9 cellular contexts compared by ENCODE assay signal in genomic region chr9:125705893-125706292, GRCh38. TPM values are rescaled to one million over a fixed set of nuclear protein-coding genes. Genes with fewer than 3 reads are reported as not detected.
DNase-seq lines count a peak whose midpoint lies in the region; ATAC-seq and TF ChIP-seq lines count a peak whose summit lies in the region.
"Had no signal": no experiment of that assay in that cellular context is flagged by ENCODE, and none has a peak within 500 bp of the region (broad histone marks: within the 10 kb centered on the region; RNA-seq: fewer than 3 reads in every experiment).

No MANE protein-coding gene starts in this region.

- DNase-seq in AG10803 (ENCODE audit: low read depth), result no peak
- DNase-seq in choroid plexus epithelial cell (ENCODE audit: low read depth), result no peak
- DNase-seq in naive thymus-derived CD4-positive, alpha-beta T cell, result no peak
- DNase-seq in T-helper 9 cell, result no peak
- no peak for DNase-seq in DMS79 (lab: John Stamatoyannopoulos, UW)
- DNase-seq in NCI-H748 treated with DMSO at 0.1 percent for 48 hours (lab: John Stamatoyannopoulos, UW), result no peak
- DNase-seq in NAMALWA (ENCODE audit: low spot score), result no peak

- no peaks in the 10 kb centered on the region for H3K9me3 ChIP-seq in naive thymus-derived CD4-positive, alpha-beta T cell (ENCODE audit: control insufficient read depth in 2 of 3, low read length in 3 of 3)

- H3K9me3 Mint-ChIP-seq in naive thymus-derived CD4-positive, alpha-beta T cell, result peaks cover 0 to 2% (median 0%) of the 10 kb centered on the region in 11 donors

- POLR2A ChIA-PET in naive thymus-derived CD4-positive, alpha-beta T cell (lab: Charles Lee), result interaction anchor here (0.6 to 1.8 kb wide), 2 partner anchors 124 to 212 kb away, joined by 4 to 6 read pairs; no protein-coding TSS in a partner anchor

- H3K9ac ChIP-seq in KMS-11, result no peak overlapping the region; the same call in 1 of the 2 replicates

- H4K20me1 ChIP-seq in KMS-11 (ENCODE audit: insufficient read depth), result no peaks in the 10 kb centered on the region

- H2AFZ ChIP-seq in KMS-11 (ENCODE audit: low read depth), result no peak overlapping the region

- peaks cover 26 to 66% (median 51%) of the 10 kb centered on the region in 7 donors for H3K4me1 Mint-ChIP-seq in naive thymus-derived CD4-positive, alpha-beta T cell

- no peaks in the 10 kb centered on the region for H3K27me3 ChIP-seq in KMS-11 (ENCODE audit: insufficient read depth, low read depth)
- no peaks in the 10 kb centered on the region for H3K27me3 ChIP-seq in naive thymus-derived CD4-positive, alpha-beta T cell (ENCODE audit: control insufficient read depth in 2 of 2, insufficient read depth in 2 of 2, low read length in 2 of 2)
- H3K27me3 ChIP-seq: foreskin keratinocyte had no signal

- H3K27me3 Mint-ChIP-seq in naive thymus-derived CD4-positive, alpha-beta T cell, result peaks cover 0 to 6% (median 0%) of the 10 kb centered on the region in 5 donors

- H3K36me3 ChIP-seq in KMS-11 (ENCODE audit: insufficient read depth), result no peaks in the 10 kb centered on the region
- peaks cover 0 to 3% (median 0%) of the 10 kb centered on the region in 3 experiments for H3K36me3 ChIP-seq in naive thymus-derived CD4-positive, alpha-beta T cell (ENCODE audit: control insufficient read depth in 2 of 3, insufficient read depth in 3 of 3, low read length in 3 of 3)

- H3K4me2 ChIP-seq in KMS-11, result peak overlapping the region; percentile 85

- no peak overlapping the region for H3K27ac ChIP-seq in KMS-11
- H3K27ac ChIP-seq in naive thymus-derived CD4-positive, alpha-beta T cell (ENCODE audit: low read depth, low read length), result no peak overlapping the region

- H3K4me1 ChIP-seq in KMS-11 (ENCODE audit: low read depth, poor library complexity, severe bottlenecking), result peaks cover 29% of the 10 kb centered on the region
- H3K4me1 ChIP-seq in naive thymus-derived CD4-positive, alpha-beta T cell (ENCODE audit: control insufficient read depth in 2 of 2, insufficient read depth in 2 of 2, low read length in 2 of 2), result peaks cover 19 to 24% of the 10 kb centered on the region in 2 donors

- H3K27ac Mint-ChIP-seq in naive thymus-derived CD4-positive, alpha-beta T cell, result peak overlapping the region; percentile 15 to 92 (median 63)

- peaks cover 58% of the 10 kb centered on the region for H3K79me2 ChIP-seq in KMS-11 (ENCODE audit: insufficient read depth, low read depth)

- H3K36me3 Mint-ChIP-seq in naive thymus-derived CD4-positive, alpha-beta T cell, result peaks cover 0 to 8% (median 3%) of the 10 kb centered on the region in 5 donors

- H3K4me3 Mint-ChIP-seq in naive thymus-derived CD4-positive, alpha-beta T cell, result peak overlapping the region; percentile 71 to 93 (median 86)

- no peak for TF ChIP-seq CTCF in AG10803 (conservative IDR thresholded peaks at IDR 0.05; ENCODE audit: low read length)
- TF ChIP-seq CTCF in KMS-11 (conservative IDR thresholded peaks at IDR 0.05; ENCODE audit: low read depth, low read length), result no peak
- no peak for TF ChIP-seq CTCF in choroid plexus epithelial cell (conservative IDR thresholded peaks at IDR 0.05; ENCODE audit: low read depth, low read length)

- intact Hi-C loops in naive thymus-derived CD4-positive, alpha-beta T cell (cut with micrococcal nuclease), result loop anchor here in 1 of 2 donors (2.0 to 5.0 kb wide), 3 partner anchors 55 to 706 kb away; partner anchors contain the start of gene HSPA5

- CTCF ChIA-PET in naive thymus-derived CD4-positive, alpha-beta T cell (lab: Charles Lee), result no interaction called here

- ATAC-seq in naive thymus-derived CD4-positive, alpha-beta T cell, result no peak

- H3K4me3 ChIP-seq in AG10803 (ENCODE audit: low read length), result peak overlapping the region; percentile 88
- H3K4me3 ChIP-seq in KMS-11 (IDR thresholded peaks at IDR 0.05; ENCODE audit: insufficient read depth, low read depth, low read length), result no peak overlapping the region
- peak overlapping the region; percentile 88 for H3K4me3 ChIP-seq in choroid plexus epithelial cell (ENCODE audit: low read depth, low read length)
- peak overlapping the region; percentile 68 for H3K4me3 ChIP-seq in naive thymus-derived CD4-positive, alpha-beta T cell (ENCODE audit: low read length)

RNA-seq across cellular contexts. Expression of gene MAPKAP1, which starts 1.1 kb away (rescaled TPM):
- 10 to 100 TPM; 41.3 to 63.8 (median 55.8) TPM for total RNA-seq in naive thymus-derived CD4-positive, alpha-beta T cell
- 10 to 100 TPM; 52.5 to 73.6 TPM for polyA plus RNA-seq in naive thymus-derived CD4-positive, alpha-beta T cell

RNA-seq across cellular contexts. Expression of gene PBX3, which starts 41.3 kb away (rescaled TPM):
- 10 to 100 TPM; 15.6 to 38.1 (median 22.0) TPM for total RNA-seq in naive thymus-derived CD4-positive, alpha-beta T cell
- polyA plus RNA-seq in naive thymus-derived CD4-positive, alpha-beta T cell, result 1 to 10 TPM; 3.6 to 6.1 TPM
